ENCODE assay signal across 1 cellular context in genomic region chr1:15579683-15580047, GRCh38.
TF ChIP-seq lines count a peak whose summit lies in the region.

No MANE protein-coding gene starts in this region.

TF ChIP-seq in GM12878, 131 proteins besides CTCF, POLR2A, EP300 and RAD21:
- TF ChIP-seq, protein P1, sequence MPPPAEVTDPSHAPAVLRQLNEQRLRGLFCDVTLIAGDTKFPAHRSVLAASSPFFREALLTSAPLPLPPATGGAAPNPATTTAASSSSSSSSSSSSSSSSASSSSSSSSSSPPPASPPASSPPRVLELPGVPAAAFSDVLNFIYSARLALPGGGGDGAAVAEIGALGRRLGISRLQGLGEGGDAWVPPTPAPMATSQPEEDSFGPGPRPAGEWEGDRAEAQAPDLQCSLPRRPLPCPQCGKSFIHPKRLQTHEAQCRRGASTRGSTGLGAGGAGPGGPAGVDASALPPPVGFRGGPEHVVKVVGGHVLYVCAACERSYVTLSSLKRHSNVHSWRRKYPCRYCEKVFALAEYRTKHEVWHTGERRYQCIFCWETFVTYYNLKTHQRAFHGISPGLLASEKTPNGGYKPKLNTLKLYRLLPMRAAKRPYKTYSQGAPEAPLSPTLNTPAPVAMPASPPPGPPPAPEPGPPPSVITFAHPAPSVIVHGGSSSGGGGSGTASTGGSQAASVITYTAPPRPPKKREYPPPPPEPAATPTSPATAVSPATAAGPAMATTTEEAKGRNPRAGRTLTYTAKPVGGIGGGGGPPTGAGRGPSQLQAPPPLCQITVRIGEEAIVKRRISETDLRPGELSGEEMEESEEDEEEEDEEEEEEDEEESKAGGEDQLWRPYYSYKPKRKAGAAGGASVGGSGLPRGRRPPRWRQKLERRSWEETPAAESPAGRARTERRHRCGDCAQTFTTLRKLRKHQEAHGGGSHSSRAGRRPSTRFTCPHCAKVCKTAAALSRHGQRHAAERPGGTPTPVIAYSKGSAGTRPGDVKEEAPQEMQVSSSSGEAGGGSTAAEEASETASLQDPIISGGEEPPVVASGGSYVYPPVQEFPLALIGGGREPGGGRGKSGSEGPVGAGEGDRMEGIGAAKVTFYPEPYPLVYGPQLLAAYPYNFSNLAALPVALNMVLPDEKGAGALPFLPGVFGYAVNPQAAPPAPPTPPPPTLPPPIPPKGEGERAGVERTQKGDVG (CRISPR knock-in tag; IDR thresholded peaks at IDR 0.05): no peak
- TF ChIP-seq YY1 (IDR thresholded peaks at IDR 0.05; ENCODE audit: low read depth, low read length): peak; percentile 51; the same call in 1 of the 2 replicates
- no peak for TF ChIP-seq RFX5 (IDR thresholded peaks at IDR 0.05; ENCODE audit: low read depth, low read length)
- TF ChIP-seq HDGF (IDR thresholded peaks at IDR 0.05): no peak
- TF ChIP-seq, protein P2, sequence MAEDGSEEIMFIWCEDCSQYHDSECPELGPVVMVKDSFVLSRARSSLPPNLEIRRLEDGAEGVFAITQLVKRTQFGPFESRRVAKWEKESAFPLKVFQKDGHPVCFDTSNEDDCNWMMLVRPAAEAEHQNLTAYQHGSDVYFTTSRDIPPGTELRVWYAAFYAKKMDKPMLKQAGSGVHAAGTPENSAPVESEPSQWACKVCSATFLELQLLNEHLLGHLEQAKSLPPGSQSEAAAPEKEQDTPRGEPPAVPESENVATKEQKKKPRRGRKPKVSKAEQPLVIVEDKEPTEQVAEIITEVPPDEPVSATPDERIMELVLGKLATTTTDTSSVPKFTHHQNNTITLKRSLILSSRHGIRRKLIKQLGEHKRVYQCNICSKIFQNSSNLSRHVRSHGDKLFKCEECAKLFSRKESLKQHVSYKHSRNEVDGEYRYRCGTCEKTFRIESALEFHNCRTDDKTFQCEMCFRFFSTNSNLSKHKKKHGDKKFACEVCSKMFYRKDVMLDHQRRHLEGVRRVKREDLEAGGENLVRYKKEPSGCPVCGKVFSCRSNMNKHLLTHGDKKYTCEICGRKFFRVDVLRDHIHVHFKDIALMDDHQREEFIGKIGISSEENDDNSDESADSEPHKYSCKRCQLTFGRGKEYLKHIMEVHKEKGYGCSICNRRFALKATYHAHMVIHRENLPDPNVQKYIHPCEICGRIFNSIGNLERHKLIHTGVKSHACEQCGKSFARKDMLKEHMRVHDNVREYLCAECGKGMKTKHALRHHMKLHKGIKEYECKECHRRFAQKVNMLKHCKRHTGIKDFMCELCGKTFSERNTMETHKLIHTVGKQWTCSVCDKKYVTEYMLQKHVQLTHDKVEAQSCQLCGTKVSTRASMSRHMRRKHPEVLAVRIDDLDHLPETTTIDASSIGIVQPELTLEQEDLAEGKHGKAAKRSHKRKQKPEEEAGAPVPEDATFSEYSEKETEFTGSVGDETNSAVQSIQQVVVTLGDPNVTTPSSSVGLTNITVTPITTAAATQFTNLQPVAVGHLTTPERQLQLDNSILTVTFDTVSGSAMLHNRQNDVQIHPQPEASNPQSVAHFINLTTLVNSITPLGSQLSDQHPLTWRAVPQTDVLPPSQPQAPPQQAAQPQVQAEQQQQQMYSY (CRISPR knock-in tag; IDR thresholded peaks at IDR 0.05): no peak
- no peak for TF ChIP-seq POLR2AphosphoS2 (IDR thresholded peaks at IDR 0.05; ENCODE audit: low read depth, low read length)
- no peak for TF ChIP-seq HDAC6 (IDR thresholded peaks at IDR 0.05; ENCODE audit: unreplicated experiment)
- TF ChIP-seq NR2F1 (conservative IDR thresholded peaks at IDR 0.05): no peak
